ENCODE assay signal across 18 cellular contexts in the genomic region with DNA sequence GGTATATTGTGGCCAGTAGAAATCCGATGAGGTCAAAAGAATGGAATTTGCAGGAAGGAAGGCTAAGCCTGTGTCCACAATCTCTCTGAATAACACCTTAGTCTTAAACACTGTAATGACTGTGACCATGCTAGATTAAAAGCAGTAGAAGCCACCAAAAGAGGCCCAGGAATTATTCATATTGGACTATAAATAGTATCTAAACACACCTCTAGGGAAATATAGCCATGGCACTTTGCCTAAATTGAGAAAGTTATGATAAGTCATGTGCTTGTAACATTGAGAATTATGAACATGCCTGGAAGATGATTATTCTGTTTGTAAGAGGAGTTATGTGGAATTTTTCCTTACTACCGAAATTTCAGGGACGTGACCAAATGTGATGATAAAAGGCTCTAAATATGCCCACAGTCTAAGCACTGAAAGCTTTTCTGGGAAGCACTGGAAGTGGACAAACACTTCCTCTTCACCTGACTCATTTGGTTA.
DNase-seq lines count a peak whose midpoint lies in the region; TF ChIP-seq lines count a peak whose summit lies in the region.
"Had no signal": no experiment of that assay in that cellular context is flagged by ENCODE, and none has a peak within 500 bp of the region (broad histone marks: within the 10 kb centered on the region; RNA-seq: fewer than 3 reads in every experiment).

No MANE protein-coding gene starts in this region.

- in situ Hi-C loops in astrocyte of the cerebellum (cut with HindIII; ENCODE audit: low sequenced_read_pairs), result no loop called here

- TF ChIP-seq CTCF in astrocyte of the cerebellum (IDR thresholded peaks at IDR 0.05; ENCODE audit: low read depth, low read length, missing control alignments) (no peak), fibroblast of the aortic adventitia (IDR thresholded peaks at IDR 0.05; ENCODE audit: insufficient read depth, low read length) (no peak)

- DNase-seq in HT1080 (ENCODE audit: low read depth) (peak; percentile 87), astrocyte of the cerebellum (ENCODE audit: low read depth) (peak; percentile 12), fibroblast of the aortic adventitia (ENCODE audit: low read depth) (peak; percentile 3), non-pigmented ciliary epithelial cell (ENCODE audit: low read depth) (peak; percentile 18), NCI-H1105 (lab: John Stamatoyannopoulos, UW) (no peak), NCI-H128 (lab: John Stamatoyannopoulos, UW; ENCODE audit: unreplicated experiment) (no peak), SK-N-DZ (ENCODE audit: low spot score) (no peak), midbrain (lab: John Stamatoyannopoulos, UW) (no peak)
- DNase-seq: activated CD4-positive, alpha-beta memory T cell treated with anti-CD3 and anti-CD28 coated beads for 36 hours; activated T-cell treated with anti-CD3 and anti-CD28 coated beads, Interleukin-2, amount 50 U/mL, for 24 hours; CD4-positive, alpha-beta memory T cell; effector CD4-positive, alpha-beta T cell; H7; left colon; NCI-H187; nucleus accumbens; stimulated activated CD4-positive, alpha-beta T cell treated with anti-CD3 and anti-CD28 coated beads, Interleukin-1b, Interleukin-23, amount 100 ng/mL, for 48 hours; T-helper 1 cell had no signal

- no peak overlapping the region for H3K4me3 ChIP-seq in astrocyte of the cerebellum (ENCODE audit: low read depth, low read length)
- H3K4me3 ChIP-seq in fibroblast of the aortic adventitia (ENCODE audit: low read depth, low read length), result no peak overlapping the region

Comparison
In these comparisons a context has a peak if more than half of its experiments do, and no peak if none do; other contexts are left out.
1. DNase-seq: peak in HT1080 (single experiment), astrocyte of the cerebellum (single experiment), fibroblast of the aortic adventitia (single experiment) and non-pigmented ciliary epithelial cell (single experiment); none in NCI-H1105 (single experiment), NCI-H128 (single experiment), SK-N-DZ (single experiment) and midbrain (single experiment).